11 cellular contexts compared by ENCODE assay signal in genomic region chr16:15523092-15523541, GRCh38.
DNase-seq lines count a peak whose midpoint lies in the region; FAIRE-seq and TF ChIP-seq lines count a peak whose summit lies in the region.
"Had no signal": no experiment of that assay in that cellular context is flagged by ENCODE, and none has a peak within 500 bp of the region (broad histone marks: within the 10 kb centered on the region; RNA-seq: fewer than 3 reads in every experiment).

No MANE protein-coding gene starts in this region.

- H4K20me1 ChIP-seq in OCI-LY1 (ENCODE audit: insufficient read depth, low read length) = no peaks in the 10 kb centered on the region

- no peak overlapping the region for H3K27ac ChIP-seq in OCI-LY1 (ENCODE audit: low read depth, low read length, poor library complexity, severe bottlenecking)
- H3K27ac ChIP-seq: GM23248, KMS-11 had no signal

- peak overlapping the region; percentile 49 for H3K4me3 ChIP-seq in OCI-LY1 (ENCODE audit: low read depth, low read length, poor library complexity, severe bottlenecking)
- H3K4me3 ChIP-seq: GM23248 had no signal

- intact Hi-C loops in posterior cingulate gyrus (cut with DNase I) = loop anchor here (10.0 kb wide), 1 partner anchor 182 kb away; no protein-coding TSS in a partner anchor

- no peaks in the 10 kb centered on the region for H3F3A ChIP-seq in OCI-LY1 (ENCODE audit: insufficient read depth, low read length)

- no peak for FAIRE-seq in GM12892 (lab: Jason Lieb, UNC)

- in situ Hi-C loops in GM13977 (cut with MboI; ENCODE audit: low pct_unique_long_range_greater_than_20kb, low sequenced_read_pairs, unreplicated experiment) = no loop called here

- H3K36me3 ChIP-seq in OCI-LY1 (ENCODE audit: insufficient read depth, low read length) = no peaks in the 10 kb centered on the region

- H3K27me3 ChIP-seq in OCI-LY1 (ENCODE audit: insufficient read depth, low read length) = peaks cover 10% of the 10 kb centered on the region; the same call in 1 of the 2 replicates

- no peaks in the 10 kb centered on the region for H3K36me3 Mint-ChIP-seq in endothelial cell (ENCODE audit: low read depth, unreplicated experiment)

- H3K9me2 ChIP-seq in OCI-LY1 (ENCODE audit: low read depth, low read length) = no peaks in the 10 kb centered on the region

- peak; percentile 25 for TF ChIP-seq CTCF in GM13977 (IDR thresholded peaks at IDR 0.05; ENCODE audit: extremely low read depth, insufficient read depth, missing control alignments)
- TF ChIP-seq CTCF in OCI-LY1 (IDR thresholded peaks at IDR 0.05; ENCODE audit: low read length) = peak; percentile 42; the same call in 1 of the 2 replicates
- TF ChIP-seq CTCF in endothelial cell (IDR thresholded peaks at IDR 0.05; ENCODE audit: unreplicated experiment) = no peak

- H3K4me3 Mint-ChIP-seq in endothelial cell (ENCODE audit: unreplicated experiment) = peak overlapping the region; percentile 37

- DNase-seq in GM13977 (ENCODE audit: low spot score) (no peak), endothelial cell (ENCODE audit: low spot score) (no peak), posterior cingulate gyrus (peak in 9 of 10 donors; percentile 15 to 94 (median 51)), NK-92 (lab: John Stamatoyannopoulos, UW; ENCODE audit: unreplicated experiment) (no peak), GM12892 (ENCODE audit: insufficient read length) (no peak), NCI-H526 treated with DMSO at 0.1 percent for 48 hours (lab: John Stamatoyannopoulos, UW) (no peak)
- DNase-seq in activated CD8-positive, alpha-beta memory T cell treated with anti-CD3 and anti-CD28 coated beads for 24 hours = no peak
- DNase-seq: GDM1, GM23248 had no signal

- peaks cover 7% of the 10 kb centered on the region for H3K4me1 ChIP-seq in OCI-LY1 (ENCODE audit: insufficient read depth, low read length, severe bottlenecking)

- H3K9me3 ChIP-seq in OCI-LY1 (ENCODE audit: low read length) = no peaks in the 10 kb centered on the region

- TF ChIP-seq POLR2A in GM12892 (IDR thresholded peaks at IDR 0.05; ENCODE audit: low read depth, low read length) = no peak

- no peaks in the 10 kb centered on the region for H3K9me3 Mint-ChIP-seq in endothelial cell (ENCODE audit: unreplicated experiment)

- H2AFZ ChIP-seq in OCI-LY1 (ENCODE audit: low read length) = no peak overlapping the region
- H2AFZ ChIP-seq: GM23248 had no signal

- peak overlapping the region; percentile 80 for H3K4me2 ChIP-seq in OCI-LY1 (ENCODE audit: low read length)
- H3K4me2 ChIP-seq: KMS-11 had no signal

- H3K79me2 ChIP-seq in OCI-LY1 (ENCODE audit: insufficient read depth, low read length) = no peaks in the 10 kb centered on the region

- H3K27ac Mint-ChIP-seq in endothelial cell (ENCODE audit: unreplicated experiment) = no peak overlapping the region

- H3K4me1 Mint-ChIP-seq in endothelial cell (ENCODE audit: unreplicated experiment) = peaks cover 49% of the 10 kb centered on the region

- no peaks in the 10 kb centered on the region for H3K27me3 Mint-ChIP-seq in endothelial cell (ENCODE audit: unreplicated experiment)

- no peak overlapping the region for H3K9ac ChIP-seq in OCI-LY1 (ENCODE audit: low read length)
- H3K9ac ChIP-seq: GM23248, KMS-11 had no signal

Comparison
In these comparisons a context has a peak if more than half of its experiments do, and no peak if none do; other contexts are left out.
1. DNase-seq: peak in posterior cingulate gyrus (9 of 10); none in GM13977 (single experiment), endothelial cell (single experiment), NK-92 (single experiment), GM12892 (single experiment), activated CD8-positive, alpha-beta memory T cell treated with anti-CD3 and anti-CD28 coated beads for 24 hours (single experiment) and NCI-H526 treated with DMSO at 0.1 percent for 48 hours (single experiment).